8 cellular contexts compared by ENCODE assay signal in the genomic region with DNA sequence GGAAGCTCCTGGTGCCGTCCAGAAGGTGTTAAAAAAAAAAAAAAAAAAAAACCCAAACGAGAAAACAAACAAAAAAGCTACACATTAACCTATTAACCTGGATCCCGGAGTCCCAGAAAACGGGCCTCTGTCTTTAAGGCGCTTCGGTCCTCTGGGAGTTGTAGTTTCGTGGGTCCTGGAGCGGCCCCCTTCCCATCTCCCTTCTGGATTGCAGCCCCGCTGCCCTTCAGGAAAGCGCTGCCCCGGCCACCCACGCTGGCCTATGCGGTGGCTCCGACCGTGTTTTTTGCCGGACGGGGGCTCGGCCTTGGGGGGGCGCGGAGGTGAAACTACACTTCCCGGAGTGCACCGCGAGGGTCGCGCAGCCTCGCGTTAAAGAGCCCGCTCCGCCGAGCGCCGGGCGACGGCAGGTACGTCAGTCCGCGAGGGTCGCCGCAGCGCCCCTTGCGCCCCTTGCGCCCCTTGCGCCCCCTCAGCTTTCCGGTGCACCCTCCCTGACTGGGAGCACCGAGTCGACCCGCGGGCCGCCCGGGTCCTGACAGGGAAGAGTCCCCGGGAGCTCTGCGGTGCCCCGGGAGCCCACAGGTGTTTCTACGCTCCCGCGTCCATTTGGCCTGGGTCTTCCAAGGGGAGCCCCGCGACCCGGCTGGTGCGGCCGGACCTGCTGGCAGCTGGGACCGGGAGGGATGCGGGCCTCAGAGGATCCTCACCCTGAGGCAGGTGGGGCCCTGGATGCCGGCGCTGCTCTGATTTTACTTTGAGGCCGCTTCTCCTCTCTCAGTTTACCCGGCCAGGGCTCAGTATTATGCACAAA. TPM values are rescaled to one million over a fixed set of nuclear protein-coding genes. Genes with fewer than 3 reads are reported as not detected.
A peak's percentile ranks its signal among the peaks of the same experiment; 100 is the strongest.
DNase-seq lines count a peak whose midpoint lies in the region; ATAC-seq lines count a peak whose summit lies in the region.

A gene (plus strand): TSS at position 375 of the 814 bp plus-strand sequence. CDS start 8,596 bp downstream, outside the sequence.

- H3K4me3 ChIP-seq in endocrine pancreas (ENCODE audit: control insufficient read depth, insufficient read depth, low read length) (peak within 1 kb of the TSS; percentile 80), mesodermal cell (ENCODE audit: extremely low read depth, insufficient read depth, low read length, poor library complexity, severe bottlenecking) (peak within 1 kb of the TSS; percentile 86)

- H3K9ac ChIP-seq in endocrine pancreas (ENCODE audit: control insufficient read depth, insufficient read depth, low read length) = peak within 1 kb of the TSS; percentile 82

- no peaks in the 10 kb centered on the region for H3K27me3 ChIP-seq in endocrine pancreas (ENCODE audit: control insufficient read depth, insufficient read depth, low read length)

- no peaks in the 10 kb centered on the region for H3K9me3 ChIP-seq in endocrine pancreas (ENCODE audit: control insufficient read depth, low read length)
- no peaks in the 10 kb centered on the region for H3K9me3 ChIP-seq in mesodermal cell (ENCODE audit: control insufficient read depth, low read length)

- 0% methylated on average over 48 to 60 of the region's 67 CpGs for WGBS in mesodermal cell (ENCODE audit: insufficient coverage in 2 of 2), 2 experiments

- H3K4me1 ChIP-seq in endocrine pancreas (ENCODE audit: control insufficient read depth, insufficient read depth, low read length) = no peaks in the 10 kb centered on the region
- H3K4me1 ChIP-seq in mesodermal cell (ENCODE audit: control insufficient read depth, insufficient read depth, low read length, poor library complexity, severe bottlenecking) = no peaks in the 10 kb centered on the region

- CTCF ChIA-PET in activated CD8-positive, alpha-beta memory T cell treated with anti-CD3 and anti-CD28 coated beads for 36 hours (lab: Charles Lee) = interaction anchor here (0.6 to 1.6 kb wide), 5 partner anchors 11 to 63 kb away, joined by 3 to 4 read pairs (median 3); no protein-coding TSS in a partner anchor

- peak; percentile 90 for ATAC-seq in GM18867 (IDR thresholded peaks at IDR 0.05; ENCODE audit: unreplicated experiment)
- ATAC-seq in HG03097 (IDR thresholded peaks at IDR 0.05; ENCODE audit: low FRiP score, unreplicated experiment) = peak; percentile 78

- DNase-seq in AG08395 (ENCODE audit: low spot score) (peak; percentile 78), NCI-H748 (lab: John Stamatoyannopoulos, UW; ENCODE audit: unreplicated experiment) (peak; percentile 80)
- DNase-seq in stimulated activated CD8-positive, alpha-beta memory T cell treated with anti-CD3 and anti-CD28 coated beads, Interleukin-15, amount 100 ng/mL, for 4 hours (ENCODE audit: low read depth in 2 of 2) = peak; percentile 37 to 53

- peak within 1 kb of the TSS; percentile 99 for H3K27ac ChIP-seq in mesodermal cell (ENCODE audit: low read depth, low read length, severe bottlenecking)

- H3K36me3 ChIP-seq in endocrine pancreas (ENCODE audit: control insufficient read depth, insufficient read depth, low read length) = no peaks in the 10 kb centered on the region
- no peaks in the 10 kb centered on the region for H3K36me3 ChIP-seq in mesodermal cell (ENCODE audit: control insufficient read depth, insufficient read depth, low read length)

- POLR2A ChIA-PET in activated CD8-positive, alpha-beta memory T cell treated with anti-CD3 and anti-CD28 coated beads for 36 hours (lab: Charles Lee) = interaction anchor here (2.2 kb wide), 1 partner anchor 74 kb away, joined by 14 read pairs; no protein-coding TSS in a partner anchor

RNA-seq across cellular contexts. Expression of the gene that starts here (rescaled TPM):
- total RNA-seq in activated CD8-positive, alpha-beta memory T cell treated with anti-CD3 and anti-CD28 coated beads for 36 hours = 10 to 100 TPM; 14.5 TPM
- polyA plus RNA-seq in mesodermal cell (2013, experiment 1 of 2) = 6.2 TPM
- polyA plus RNA-seq in mesodermal cell (2013, experiment 2 of 2) = 4.8 TPM

Comparison
In these comparisons a context has a peak if more than half of its experiments do, and no peak if none do; other contexts are left out.
1. Peak in every context shown above with its lines: DNase-seq, ATAC-seq, H3K4me3 ChIP-seq and H3K27ac ChIP-seq.